ENCODE assay signal across 7 cellular contexts in genomic region chr10:74150151-74151056, GRCh38. TPM values are rescaled to one million over a fixed set of nuclear protein-coding genes. Genes with fewer than 3 reads are reported as not detected.
DNase-seq lines count a peak whose midpoint lies in the region; ATAC-seq, FAIRE-seq and TF ChIP-seq lines count a peak whose summit lies in the region.

Gene AP3M1, minus strand, starts transcription at chr10:74150828. Its CDS starts 12,449 bp downstream, at chr10:74138379.

- no peak within 1 kb of the TSS for H3K27ac Mint-ChIP-seq in chondrocyte (ENCODE audit: unreplicated experiment)

- H3K27ac ChIP-seq in HepG2 (ENCODE audit: extremely low read length, insufficient read depth, low read length): peak within 1 kb of the TSS; percentile 95

- peak within 1 kb of the TSS; percentile 96 for H3K9ac ChIP-seq in HepG2 (ENCODE audit: insufficient read depth, low read depth, low read length)

- TF ChIP-seq EP300 in HepG2 (IDR thresholded peaks at IDR 0.05; ENCODE audit: low read depth in 2 of 2, low read length in 2 of 2): no peak
- no peak for TF ChIP-seq EP300 in HepG2 (CRISPR knock-in tag; IDR thresholded peaks at IDR 0.05; ENCODE audit: borderline replicate concordance)

- CTCF ChIA-PET in HepG2 (lab: Yijun Ruan, JAX; ENCODE audit: low intra/inter-chr PET ratio, low total read pairs): no interaction called here

- H3K27me3 Mint-ChIP-seq in chondrocyte (ENCODE audit: low read depth): no peaks in the 10 kb centered on the region

- under 1% methylated on average over 22 of the region's 35 CpGs for WGBS in HepG2 (ENCODE audit: low lambda C conversion rate)

- H3K79me2 ChIP-seq in HepG2 (ENCODE audit: insufficient read depth, low read length): peaks cover 63% of the 10 kb centered on the region

- TF ChIP-seq CTCF in chondrocyte (IDR thresholded peaks at IDR 0.05) (no peak), HepG2 (CRISPR knock-in tag; IDR thresholded peaks at IDR 0.05) (no peak)

- intact Hi-C loops in HepG2 (cut with micrococcal nuclease; ENCODE audit: unreplicated experiment): loop anchor here (2.0 to 10.0 kb wide), 2 partner anchors 26 to 64 kb away; no protein-coding TSS in a partner anchor

- H3K4me3 ChIP-seq in HepG2 (replicated peaks in 1 of 3; ENCODE audit: insufficient read depth in 1 of 3, low read depth in 2 of 3, low read length in 3 of 3): peak within 1 kb of the TSS; percentile 80 to 96 (median 91)

- H3K36me3 ChIP-seq in HepG2 (replicated peaks in 1 of 2; ENCODE audit: control insufficient read depth in 1 of 2, insufficient read depth in 2 of 2, low read length in 2 of 2): peaks cover 1 to 4% of the 10 kb centered on the region in 2 experiments; a peak in 1 of 5 replicates

- FAIRE-seq in HepG2 (lab: Jason Lieb, UNC): no peak

- H2AFZ ChIP-seq in HepG2 (ENCODE audit: low read length): peak within 1 kb of the TSS; percentile 52

- TF ChIP-seq RAD21 in HepG2 (CRISPR knock-in tag; IDR thresholded peaks at IDR 0.05): no peak

- peaks cover 34% of the 10 kb centered on the region for H3K4me1 Mint-ChIP-seq in chondrocyte (ENCODE audit: low read depth)

- DNase-seq in NCI-H1417 (lab: John Stamatoyannopoulos, UW): peak; percentile 93 to 98 (median 95)
- DNase-seq in activated CD4-positive, alpha-beta T cell treated with anti-CD3 and anti-CD28 coated beads for 1 hour: peak; percentile 70
- DNase-seq in chondrocyte (ENCODE audit: low spot score): no peak
- no peak for DNase-seq in HepG2 (ENCODE audit: low spot score)
- peak; percentile 73 to 78 for DNase-seq in stimulated activated CD4-positive, alpha-beta T cell treated with anti-CD3 and anti-CD28 coated beads, Interleukin-4, amount 100 ng/mL, for 4 hours

- peaks cover 0 to 4% of the 10 kb centered on the region in 2 experiments; a peak in 1 of 5 replicates for H3K27me3 ChIP-seq in HepG2 (ENCODE audit: control insufficient read depth in 1 of 2, insufficient read depth in 2 of 2, low read length in 2 of 2)

- peak in 1 of 2 experiments; percentile 51; a peak in 2 of 4 replicates for TF ChIP-seq POLR2A in HepG2 (IDR thresholded peaks at IDR 0.05; ENCODE audit: insufficient read depth in 1 of 2, low read depth in 2 of 2, low read length in 2 of 2)

- peaks cover 2% of the 10 kb centered on the region for H3K36me3 Mint-ChIP-seq in chondrocyte (ENCODE audit: low read depth)

- no TSS peak for BruUV-seq in HepG2 (replicated peaks; lab: Mats Ljungman, UMichigan)

- no peaks in the 10 kb centered on the region for H3K9me3 Mint-ChIP-seq in chondrocyte (ENCODE audit: low read depth)

- in situ Hi-C loops in HepG2 (cut with HindIII; ENCODE audit: extremely low pct_ligation_motif_present, low pct_unique_long_range_greater_than_20kb): no loop called here

- POLR2A ChIA-PET in HepG2 (lab: Yijun Ruan, JAX): interaction anchor here (0.6 to 3.0 kb wide), 7 partner anchors 11 to 1249 kb away, joined by 3 to 45 read pairs (median 4); no protein-coding TSS in a partner anchor

- H3K4me1 ChIP-seq in HepG2 (ENCODE audit: insufficient read depth, low read length): peaks cover 47% of the 10 kb centered on the region

- ATAC-seq in GM18502 (IDR thresholded peaks at IDR 0.05; ENCODE audit: poor library complexity, unreplicated experiment): peak; percentile 44
- peak; percentile 40 for ATAC-seq in HG02588 (IDR thresholded peaks at IDR 0.05; ENCODE audit: unreplicated experiment)
- ATAC-seq in HepG2: peak; percentile 78

- peak within 1 kb of the TSS; percentile 95 for H3K4me2 ChIP-seq in HepG2 (ENCODE audit: low read depth, low read length)

- no peaks in the 10 kb centered on the region for H4K20me1 ChIP-seq in HepG2 (ENCODE audit: insufficient read depth, low read length)

- no peaks in the 10 kb centered on the region for H3K9me3 ChIP-seq in HepG2 (ENCODE audit: low read length)

- H3K4me3 Mint-ChIP-seq in chondrocyte (ENCODE audit: unreplicated experiment): no peak within 1 kb of the TSS

TF ChIP-seq in HepG2, 621 proteins besides CTCF, POLR2A, EP300 and RAD21 (continues in another document):
- TF ChIP-seq KMT2A (CRISPR knock-in tag; IDR thresholded peaks at IDR 0.05) (no peak; the same call in 1 of the 2 replicates), HCFC1 (IDR thresholded peaks at IDR 0.05; ENCODE audit: low read depth, low read length) (peak; percentile 42; the same call in 1 of the 2 replicates), KAT8 (CRISPR knock-in tag; IDR thresholded peaks at IDR 0.05) (peak; percentile 31; the same call in 1 of the 2 replicates), MTA3 (CRISPR knock-in tag; IDR thresholded peaks at IDR 0.05) (no peak), ATF6 (CRISPR knock-in tag; conservative IDR thresholded peaks at IDR 0.05) (0 out of 2 replicates have a peak, but pooled peaks have one; percentile 68), HINFP (CRISPR knock-in tag; IDR thresholded peaks at IDR 0.05; ENCODE audit: low read depth) (no peak), ZNF207 (IDR thresholded peaks at IDR 0.05; ENCODE audit: borderline replicate concordance) (no peak), AGO1 (IDR thresholded peaks at IDR 0.05; ENCODE audit: low read depth, low read length, poor library complexity, severe bottlenecking) (peak; percentile 9), ZZZ3 (CRISPR knock-in tag; IDR thresholded peaks at IDR 0.05; ENCODE audit: borderline replicate concordance) (0 out of 2 replicates have a peak, but pooled peaks have one; percentile 9)

RNA-seq across cellular contexts. Expression of gene AP3M1, which starts in this region (rescaled TPM):
- total RNA-seq in chondrocyte: 31.2 to 37.0 TPM (median 31.7 TPM) in 3 replicates
- 31.6 and 51.1 TPM in 2 replicates for total RNA-seq in HepG2 (2016; rRNA removed; fragmentation: Illumina TruSeq; extraction: Trizol)
- total RNA-seq in HepG2 (2016; cell fraction: cytosol; rRNA removed; fragmentation: Illumina TruSeq; extraction: Trizol; ENCODE audit: low read depth): 3.0 and 3.7 TPM in 2 replicates
- 33.1 and 46.7 TPM in 2 replicates for total RNA-seq in HepG2 (2016; cell fraction: insoluble cytoplasmic fraction; rRNA removed; fragmentation: Illumina TruSeq; extraction: Trizol)
- total RNA-seq in HepG2 (2016; cell fraction: membrane; rRNA removed; fragmentation: Illumina TruSeq; extraction: Trizol): 10.2 and 13.3 TPM in 2 replicates
- 23.1 and 30.8 TPM in 2 replicates for total RNA-seq in HepG2 (2016; cell fraction: nucleus; rRNA removed; fragmentation: Illumina TruSeq; extraction: Trizol)
- polyA plus RNA-seq in HepG2 (2011; rRNA removed): 23.7 and 29.0 TPM in 2 replicates
- polyA plus RNA-seq in HepG2 (2011; cell fraction: cytosol; rRNA removed): 12.2 and 18.6 TPM in 2 replicates
- 16.9 and 19.8 TPM in 2 replicates for polyA plus RNA-seq in HepG2 (2011; cell fraction: nucleus; rRNA removed)
- 23.2 and 28.6 TPM in 2 replicates for polyA plus RNA-seq in HepG2 (2012)
- polyA plus RNA-seq in HepG2 (2016; cell fraction: cytosol; fragmentation: Illumina TruSeq; extraction: Trizol; ENCODE audit: low read depth): 1.9 and 2.0 TPM in 2 replicates
- polyA plus RNA-seq in HepG2 (2016; cell fraction: insoluble cytoplasmic fraction; fragmentation: Illumina TruSeq; extraction: Trizol; ENCODE audit: low read depth): 42.8 and 44.8 TPM in 2 replicates
- 5.4 and 5.6 TPM in 2 replicates for polyA plus RNA-seq in HepG2 (2016; cell fraction: membrane; fragmentation: Illumina TruSeq; extraction: Trizol; ENCODE audit: low read depth)
- polyA plus RNA-seq in HepG2 (2016; cell fraction: nucleus; fragmentation: Illumina TruSeq; extraction: Trizol; ENCODE audit: insufficient read depth, low read depth): 31.0 and 32.0 TPM in 2 replicates
- 19.8 and 58.2 TPM in 2 replicates for polyA minus RNA-seq in HepG2 (2011; rRNA and poly(A)+ RNA removed; ENCODE audit: low replicate concordance)
- 23.2 and 23.7 TPM in 2 replicates for polyA minus RNA-seq in HepG2 (2011; cell fraction: cytosol; rRNA and poly(A)+ RNA removed)
- 43.5 and 43.8 TPM in 2 replicates for polyA minus RNA-seq in HepG2 (2011; cell fraction: nucleus; rRNA and poly(A)+ RNA removed)

Comparison
In these comparisons a context has a peak if more than half of its experiments do, and no peak if none do; other contexts are left out.
1. DNase-seq: peak in NCI-H1417 (3 of 3), activated CD4-positive, alpha-beta T cell treated with anti-CD3 and anti-CD28 coated beads for 1 hour (single experiment) and stimulated activated CD4-positive, alpha-beta T cell treated with anti-CD3 and anti-CD28 coated beads, Interleukin-4, amount 100 ng/mL, for 4 hours (2 of 2); none in chondrocyte (single experiment) and HepG2 (single experiment).
2. Peak in every context shown above with its lines, with median percentiles within 50 percentile points of each other: ATAC-seq.